Comparison of ENCODE assay signal across 29 cellular contexts in the genomic region with DNA sequence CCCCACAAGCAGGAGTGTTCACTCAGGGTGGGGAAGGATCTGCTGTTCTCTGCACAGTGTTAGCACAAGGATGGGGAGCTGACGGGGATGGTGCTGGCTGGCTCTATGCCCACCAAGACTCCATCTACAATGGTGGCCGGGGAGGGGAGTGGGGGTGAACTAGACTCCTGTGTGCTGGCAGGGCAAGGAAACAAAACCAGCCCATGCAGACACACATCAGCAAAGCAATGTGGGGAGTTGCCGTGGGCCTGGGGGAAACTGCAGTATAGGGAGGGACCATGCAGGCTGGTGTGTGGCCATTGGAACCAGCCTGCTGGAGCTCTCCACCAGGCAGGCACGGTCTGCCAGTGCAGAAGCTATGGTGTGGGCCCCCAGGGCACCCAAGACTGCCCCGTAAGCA.
"Had no signal": no experiment of that assay in that cellular context is flagged by ENCODE, and none has a peak within 500 bp of the region (broad histone marks: within the 10 kb centered on the region; RNA-seq: fewer than 3 reads in every experiment).

No MANE protein-coding gene starts in this region.

- H3K4me3 Mint-ChIP-seq: dendritic cell treated with granulocyte-macrophage colony-stimulating factor and Interleukin-4, amounts not matched to agents 40 ng/mL and 50 ng/mL, for 4 days; effector memory CD8-positive, alpha-beta T cell; endodermal cell had no signal

- H3K27ac ChIP-seq: colonic mucosa, coronary artery, dorsolateral prefrontal cortex, epithelial cell of prostate, esophagus muscularis mucosa, esophagus squamous epithelium, foreskin keratinocyte, gastrocnemius medialis, heart left ventricle, heart right ventricle, hepatocyte had no signal

- H3K9me3 ChIP-seq: colonic mucosa, esophagus muscularis mucosa, esophagus squamous epithelium, gastrocnemius medialis, heart left ventricle, heart right ventricle had no signal

- FAIRE-seq: colon, endometrium, endothelial cell of umbilical vein, frontal cortex had no signal

- H3K4me1 Mint-ChIP-seq: endodermal cell had no signal

- H3K4me1 ChIP-seq: colonic mucosa, esophagus muscularis mucosa, esophagus squamous epithelium, foreskin keratinocyte, gastrocnemius medialis, heart left ventricle, heart right ventricle had no signal

- H3K27me3 ChIP-seq: colonic mucosa, esophagus squamous epithelium, foreskin keratinocyte, hepatocyte had no signal

- ATAC-seq: effector memory CD8-positive, alpha-beta T cell; esophagus mucosa; foreskin keratinocyte; gastrocnemius medialis; heart right ventricle had no signal

- H3K9me3 Mint-ChIP-seq: dendritic cell treated with granulocyte-macrophage colony-stimulating factor and Interleukin-4, amounts not matched to agents 40 ng/mL and 50 ng/mL, for 4 days; effector memory CD8-positive, alpha-beta T cell had no signal

- H3K4me3 ChIP-seq: colonic mucosa, coronary artery, dorsolateral prefrontal cortex, esophagus muscularis mucosa, esophagus squamous epithelium, gastrocnemius medialis, heart left ventricle, heart right ventricle, hepatocyte had no signal

- H3K27ac Mint-ChIP-seq: dendritic cell treated with granulocyte-macrophage colony-stimulating factor and Interleukin-4, amounts not matched to agents 40 ng/mL and 50 ng/mL, for 4 days; effector memory CD8-positive, alpha-beta T cell; endodermal cell had no signal

- H3K36me3 ChIP-seq: colonic mucosa, esophagus muscularis mucosa, esophagus squamous epithelium, gastrocnemius medialis, heart left ventricle, heart right ventricle had no signal

- DNase-seq: colonic mucosa; cortex of kidney; dermis blood vessel endothelial cell; dorsolateral prefrontal cortex; effector CD4-positive, alpha-beta T cell; effector CD8-positive, alpha-beta T cell; effector memory CD4-positive, alpha-beta T cell; effector memory CD8-positive, alpha-beta T cell; endodermal cell; erythroblast; esophagus squamous epithelium; foreskin fibroblast; foreskin keratinocyte; foreskin melanocyte; gastrocnemius medialis; glutamatergic neuron; head of caudate nucleus; heart left ventricle had no signal
